In genomic region chr17:59839646-59840328, GRCh38 we compare ENCODE assay signal across 8 cellular contexts. TPM values are rescaled to one million over a fixed set of nuclear protein-coding genes. Genes with fewer than 3 reads are reported as not detected.
DNase-seq lines count a peak whose midpoint lies in the region; ATAC-seq and TF ChIP-seq lines count a peak whose summit lies in the region.

No MANE protein-coding gene starts in this region.

- ATAC-seq in left ventricle myocardium superior (no peak), upper lobe of right lung (no peak), HG03442 (IDR thresholded peaks at IDR 0.05; ENCODE audit: unreplicated experiment) (no peak), GM18511 (IDR thresholded peaks at IDR 0.05; ENCODE audit: unreplicated experiment) (no peak), HG03196 (IDR thresholded peaks at IDR 0.05; ENCODE audit: unreplicated experiment) (no peak)

- peaks cover 15% of the 10 kb centered on the region for H3K36me3 ChIP-seq in left ventricle myocardium inferior
- H3K36me3 ChIP-seq in adrenal gland (replicated peaks in 1 of 2): peaks cover 0 to 27% of the 10 kb centered on the region in 2 donors
- H3K36me3 ChIP-seq in upper lobe of right lung: peaks cover 14% of the 10 kb centered on the region

- H3K9me3 ChIP-seq in left ventricle myocardium inferior (replicated peaks) (no peaks in the 10 kb centered on the region), adrenal gland (replicated peaks in 1 of 3) (no peaks in the 10 kb centered on the region), upper lobe of right lung (no peaks in the 10 kb centered on the region)

- 53 to 63% (median 58%) methylated on average over 6 of the region's 6 CpGs for WGBS in adrenal gland, 4 donors

- no peak for TF ChIP-seq POLR2A in adrenal gland (IDR thresholded peaks at IDR 0.05)

- H3K27me3 ChIP-seq in left ventricle myocardium inferior (ENCODE audit: low read depth): no peaks in the 10 kb centered on the region
- H3K27me3 ChIP-seq in adrenal gland: no peaks in the 10 kb centered on the region
- H3K27me3 ChIP-seq in upper lobe of right lung: no peaks in the 10 kb centered on the region

- no peak for DNase-seq in left ventricle myocardium inferior
- DNase-seq in left ventricle myocardium superior: no peak
- DNase-seq in adrenal gland: peak in 1 of 7 donors; percentile 35
- DNase-seq in kidney tubule cell (ENCODE audit: low spot score): peak; percentile 67
- no peak for DNase-seq in upper lobe of right lung

- TF ChIP-seq CTCF in left ventricle myocardium inferior (IDR thresholded peaks at IDR 0.05; ENCODE audit: borderline replicate concordance) (no peak), adrenal gland (IDR thresholded peaks at IDR 0.05) (no peak), upper lobe of right lung (IDR thresholded peaks at IDR 0.05) (no peak)

- H3K27ac ChIP-seq in left ventricle myocardium inferior (replicated peaks) (peak overlapping the region; percentile 89), adrenal gland (peak overlapping the region; percentile 83 to 99 (median 96)), upper lobe of right lung (peak overlapping the region; percentile 98)

- H3K4me1 ChIP-seq in left ventricle myocardium inferior (peaks cover 49% of the 10 kb centered on the region), adrenal gland (replicated peaks in 1 of 2) (peaks cover 13 to 23% of the 10 kb centered on the region in 2 donors), upper lobe of right lung (peaks cover 33% of the 10 kb centered on the region)

- intact Hi-C loops in left ventricle myocardium inferior (cut with micrococcal nuclease): loop anchor here (5.0 kb wide), 1 partner anchor 82 kb away; no protein-coding TSS in a partner anchor
- intact Hi-C loops in left ventricle myocardium superior (cut with micrococcal nuclease): no loop called here
- intact Hi-C loops in adrenal gland (cut with DNase I): loop anchor here in 1 of 2 donors (10.0 kb wide), 1 partner anchor 75 kb away; no protein-coding TSS in a partner anchor
- intact Hi-C loops in upper lobe of right lung (cut with DNase I): no loop called here

- H3K4me3 ChIP-seq in left ventricle myocardium inferior: peak overlapping the region; percentile 65
- H3K4me3 ChIP-seq in adrenal gland: peak overlapping the region in 3 of 4 donors; percentile 38 to 81 (median 38)
- peak overlapping the region; percentile 85 for H3K4me3 ChIP-seq in upper lobe of right lung

RNA-seq across cellular contexts. Expression of gene TUBD1, which starts 53.0 kb away (rescaled TPM):
- total RNA-seq in left ventricle myocardium inferior: 7.8 TPM
- total RNA-seq in left ventricle myocardium superior: 6.6 TPM
- total RNA-seq in adrenal gland: 10 to 100 TPM in 3 of 8 donors, 1 to 10 TPM in 5; 3.1 to 14.1 (median 7.7) TPM
- polyA plus RNA-seq in adrenal gland: 10 to 100 TPM in 1 of 3 donors, 1 to 10 TPM in 2; 6.0 to 10.2 (median 7.1) TPM
- total RNA-seq in upper lobe of right lung: 15.3 TPM

RNA-seq across cellular contexts. Expression of gene RPS6KB1, which starts 53.1 kb away (rescaled TPM):
- total RNA-seq in left ventricle myocardium inferior (20.3 TPM), left ventricle myocardium superior (23.4 TPM), adrenal gland (10 to 100 TPM; 20.9 to 49.0 (median 38.2) TPM), upper lobe of right lung (34.9 TPM)
- 10 to 100 TPM; 13.2 to 37.4 (median 16.7) TPM for polyA plus RNA-seq in adrenal gland
